In the genomic region with DNA sequence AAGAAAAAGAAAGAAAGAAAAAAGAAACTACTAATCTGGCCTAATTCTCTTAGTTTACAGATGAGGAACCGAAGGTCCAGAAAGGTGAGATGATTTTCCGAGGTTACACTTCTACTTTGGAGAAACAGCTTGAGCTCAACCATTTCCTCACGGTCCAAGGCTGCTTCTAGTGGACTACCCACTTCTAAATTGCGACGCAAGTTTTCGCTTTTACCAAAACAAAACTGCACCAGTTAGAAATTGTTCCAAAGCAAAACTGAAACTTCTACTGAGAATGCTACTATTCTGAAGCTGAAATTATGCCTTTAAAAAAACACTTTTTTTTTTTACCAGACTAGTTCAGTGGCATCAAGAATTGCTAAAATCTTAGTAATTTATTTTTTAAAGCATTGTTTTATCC, we compare ENCODE assay signal across 12 cellular contexts.
DNase-seq lines count a peak whose midpoint lies in the region; ATAC-seq and TF ChIP-seq lines count a peak whose summit lies in the region.
"Had no signal": no experiment of that assay in that cellular context is flagged by ENCODE, and none has a peak within 500 bp of the region (broad histone marks: within the 10 kb centered on the region; RNA-seq: fewer than 3 reads in every experiment).

No MANE protein-coding gene starts in this region.

- TF ChIP-seq CTCF in GM13977 (IDR thresholded peaks at IDR 0.05; ENCODE audit: extremely low read depth, insufficient read depth, missing control alignments) = no peak

- no peaks in the 10 kb centered on the region for H3K9me3 ChIP-seq in T-helper 17 cell (ENCODE audit: control insufficient read depth, low read length, poor library complexity, severe bottlenecking)
- H3K9me3 ChIP-seq: BE2C, MG63 had no signal

- ATAC-seq in GM19395 (IDR thresholded peaks at IDR 0.05; ENCODE audit: unreplicated experiment) (peak; percentile 94), HG02852 (IDR thresholded peaks at IDR 0.05; ENCODE audit: unreplicated experiment) (peak; percentile 88), T-helper 17 cell (no peak), GM18505 (IDR thresholded peaks at IDR 0.05; ENCODE audit: unreplicated experiment) (no peak)

- no peak for TF ChIP-seq POLR2A in GM18505 (IDR thresholded peaks at IDR 0.05; ENCODE audit: borderline replicate concordance, extremely low read depth, insufficient read depth, insufficient read length)

- H3K4me3 Mint-ChIP-seq in T-helper 17 cell = peak overlapping the region; percentile 21
- H3K4me3 Mint-ChIP-seq: brain, memory B cell had no signal

- in situ Hi-C loops in GM13977 (cut with MboI; ENCODE audit: low pct_unique_long_range_greater_than_20kb, low sequenced_read_pairs, unreplicated experiment) = no loop called here

- H3K27ac Mint-ChIP-seq in T-helper 17 cell = peak overlapping the region; percentile 43
- H3K27ac Mint-ChIP-seq: brain, memory B cell had no signal

- peaks cover 5% of the 10 kb centered on the region for H3K4me1 Mint-ChIP-seq in T-helper 17 cell
- H3K4me1 Mint-ChIP-seq: brain, memory B cell had no signal

- DNase-seq in GM13977 (ENCODE audit: low spot score) = peak; percentile 78
- no peak for DNase-seq in T-helper 17 cell
- DNase-seq in COLO668 (lab: John Stamatoyannopoulos, UW; ENCODE audit: unreplicated experiment) = no peak
- DNase-seq in NCI-H1436 (lab: John Stamatoyannopoulos, UW) = no peak
- no peak for DNase-seq in cerebellar nuclear complex (lab: John Stamatoyannopoulos, UW)
- DNase-seq: BE2C, MG63 had no signal

- H3K27me3 Mint-ChIP-seq in T-helper 17 cell = no peaks in the 10 kb centered on the region
- H3K27me3 Mint-ChIP-seq: brain, memory B cell had no signal

- peaks cover under 1% of the 10 kb centered on the region for H3K36me3 Mint-ChIP-seq in T-helper 17 cell (ENCODE audit: low read depth)
- H3K36me3 Mint-ChIP-seq: brain, memory B cell had no signal

Comparison
In these comparisons a context has a peak if more than half of its experiments do, and no peak if none do; other contexts are left out.
1. ATAC-seq: peak in GM19395 (single experiment) and HG02852 (single experiment); none in T-helper 17 cell (single experiment) and GM18505 (single experiment).